ENCODE assay signal across 23 cellular contexts in the genomic region with DNA sequence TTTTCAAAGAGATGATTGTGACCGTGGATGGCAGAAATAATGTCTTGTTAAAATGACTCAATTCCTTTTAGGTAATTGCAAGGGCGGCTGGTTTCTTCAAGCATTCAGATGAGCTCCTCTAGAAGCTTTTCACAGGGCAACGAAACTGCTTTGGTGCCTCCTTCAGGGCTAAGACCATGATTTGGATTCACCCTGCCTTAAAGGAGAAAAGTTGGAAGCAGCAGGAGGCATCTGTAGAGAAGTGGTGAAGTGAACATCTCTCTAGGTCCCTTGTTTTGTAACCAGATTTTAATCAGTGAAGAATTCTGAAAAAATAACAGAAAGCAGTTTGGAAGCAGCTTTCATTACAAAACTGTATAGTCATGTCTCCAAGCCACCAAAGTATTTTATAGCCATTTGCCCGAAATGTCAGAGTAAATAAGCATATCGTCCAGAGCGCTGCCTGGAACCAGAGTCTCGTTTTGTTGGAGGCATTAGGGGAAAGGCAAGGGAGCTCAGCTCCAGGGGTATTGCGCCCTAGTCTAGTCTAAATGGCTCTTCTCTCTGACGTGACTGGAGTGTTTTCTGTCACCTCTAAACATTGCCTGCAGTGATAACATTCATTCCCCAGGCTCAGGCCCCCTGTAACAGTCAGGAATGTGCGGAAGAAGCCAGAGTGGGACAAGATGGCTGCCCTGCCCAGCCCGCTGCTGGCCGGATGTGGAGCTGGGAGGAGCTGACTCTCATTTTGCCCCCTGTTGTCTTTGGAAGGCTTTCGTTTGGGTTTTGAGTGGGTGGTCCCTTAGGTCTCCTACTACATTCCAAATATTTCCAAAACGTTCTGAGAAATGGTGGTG. TPM values are rescaled to one million over a fixed set of nuclear protein-coding genes. Genes with fewer than 3 reads are reported as not detected.
DNase-seq lines count a peak whose midpoint lies in the region; ATAC-seq and TF ChIP-seq lines count a peak whose summit lies in the region.
"Had no signal": no experiment of that assay in that cellular context is flagged by ENCODE, and none has a peak within 500 bp of the region (broad histone marks: within the 10 kb centered on the region; RNA-seq: fewer than 3 reads in every experiment).

No MANE protein-coding gene starts in this region.

- H3K4me3 ChIP-seq in AG10803 (ENCODE audit: low read length) = no peak overlapping the region
- no peak overlapping the region for H3K4me3 ChIP-seq in PC-3 (ENCODE audit: low read length)
- no peak overlapping the region for H3K4me3 ChIP-seq in fibroblast of the aortic adventitia (ENCODE audit: low read depth, low read length)
- no peak overlapping the region for H3K4me3 ChIP-seq in trophoblast cell (ENCODE audit: low read depth, low read length)
- no peak overlapping the region for H3K4me3 ChIP-seq in SK-N-SH (ENCODE audit: low read depth in 2 of 2, low read length in 1 of 2)
- H3K4me3 ChIP-seq: colonic mucosa, SK-N-MC, uterus had no signal

- no peak overlapping the region for H2AFZ ChIP-seq in PC-3 (ENCODE audit: low read length)
- peak overlapping the region; percentile 30 for H2AFZ ChIP-seq in trophoblast cell (ENCODE audit: insufficient read depth, low read length, poor library complexity)
- no peak overlapping the region for H2AFZ ChIP-seq in SK-N-SH (ENCODE audit: low read depth)

- H3K36me3 ChIP-seq in PC-3 (ENCODE audit: low read depth, low read length) (no peaks in the 10 kb centered on the region), trophoblast cell (ENCODE audit: control insufficient read depth in 1 of 2, insufficient read depth in 2 of 2, low read length in 2 of 2) (no peaks in the 10 kb centered on the region), SK-N-SH (replicated peaks in 1 of 2; ENCODE audit: control insufficient read depth in 1 of 2, insufficient read depth in 2 of 2, low read length in 1 of 2) (no peaks in the 10 kb centered on the region)
- H3K36me3 ChIP-seq: colonic mucosa, uterus had no signal

- no CpG with 5 or more reads among the region's 14 CpGs for WGBS in trophoblast cell (ENCODE audit: extremely low coverage, insufficient coverage, insufficient read length)
- WGBS in SK-N-SH (ENCODE audit: low lambda C conversion rate) = 94% methylated on average over 13 of the region's 14 CpGs

- intact Hi-C loops in PC-3 (cut with micrococcal nuclease) = loop anchor here (10.0 kb wide), 1 partner anchor 807 kb away; no protein-coding TSS in a partner anchor

- CTCF ChIA-PET in PC-3 (lab: Charles Lee) = no interaction called here
- CTCF ChIA-PET in HEK293T (lab: Yijun Ruan, JAX) = interaction anchor here (0.5 to 0.7 kb wide), 2 partner anchors 14 to 734 kb away, joined by 3 to 7 read pairs; no protein-coding TSS in a partner anchor
- CTCF ChIA-PET in SK-N-SH (lab: Yijun Ruan, JAX) = interaction anchor here (0.5 to 2.3 kb wide), 3 partner anchors 25 to 713 kb away, joined by 3 to 5 read pairs (median 4); no protein-coding TSS in a partner anchor

- H3F3A ChIP-seq in PC-3 (ENCODE audit: low read length, unreplicated experiment) (no peaks in the 10 kb centered on the region), SK-N-SH (replicated peaks; ENCODE audit: insufficient read depth) (peaks cover 11% of the 10 kb centered on the region)

- 0 out of 2 replicates have a peak overlapping the region, but pooled peaks have one; percentile 21 for H3K27ac ChIP-seq in PC-3 (ENCODE audit: low read length)
- peak overlapping the region; percentile 94 for H3K27ac ChIP-seq in trophoblast cell (ENCODE audit: low read depth, low read length)
- no peak overlapping the region for H3K27ac ChIP-seq in SK-N-SH (ENCODE audit: low read depth in 2 of 2, low read length in 1 of 2)
- H3K27ac ChIP-seq: C4-2B, SK-N-MC, uterus had no signal

- TF ChIP-seq CTCF in AG10803 (conservative IDR thresholded peaks at IDR 0.05; ENCODE audit: low read length) (no peak), PC-3 (conservative IDR thresholded peaks at IDR 0.05; ENCODE audit: low read depth, low read length) (no peak), fibroblast of the aortic adventitia (IDR thresholded peaks at IDR 0.05; ENCODE audit: insufficient read depth, low read length) (no peak), SK-N-SH (IDR thresholded peaks at IDR 0.05) (no peak)

- H4K20me1 ChIP-seq in PC-3 (ENCODE audit: low read length) = no peaks in the 10 kb centered on the region
- H4K20me1 ChIP-seq in SK-N-SH (ENCODE audit: insufficient read depth) = no peaks in the 10 kb centered on the region

- H3K4ac ChIP-seq in trophoblast cell (ENCODE audit: low read depth, low read length) = no peak overlapping the region

- H3K23ac ChIP-seq in trophoblast cell (ENCODE audit: low read length) = no peak overlapping the region

- no peak overlapping the region for H2AK5ac ChIP-seq in trophoblast cell (ENCODE audit: low read length)

- H3K79me2 ChIP-seq in PC-3 (ENCODE audit: low read length) (no peaks in the 10 kb centered on the region), trophoblast cell (ENCODE audit: control insufficient read depth, insufficient read depth, low read length, poor library complexity) (peaks cover 2% of the 10 kb centered on the region), SK-N-SH (ENCODE audit: insufficient read depth) (no peaks in the 10 kb centered on the region)

- TF ChIP-seq RAD21 in SK-N-SH (IDR thresholded peaks at IDR 0.05; ENCODE audit: low read length) = no peak

- H4K12ac ChIP-seq in trophoblast cell (ENCODE audit: low read depth, low read length) = no peak overlapping the region

- H3K4me2 ChIP-seq in PC-3 (ENCODE audit: low read length) (no peak overlapping the region), trophoblast cell (ENCODE audit: low read length) (no peak overlapping the region), SK-N-SH (no peak overlapping the region)

- H4K91ac ChIP-seq in trophoblast cell (ENCODE audit: low read depth, low read length) = peak overlapping the region; percentile 81

- ATAC-seq in PC-3 (no peak), GM19467 (IDR thresholded peaks at IDR 0.05; ENCODE audit: unreplicated experiment) (no peak)
- ATAC-seq: activated T-cell treated with anti-CD3 and anti-CD28 coated beads, Interleukin-2, amount 50 U/mL, for 4 hours; stimulated activated effector memory CD8-positive, alpha-beta T cell treated with anti-CD3 and anti-CD28 coated beads, Interleukin-12 subunit alpha, Interleukin-12 subunit beta, amount 100 ng/mL, for 72 hours had no signal

- no peaks in the 10 kb centered on the region for H3K9me2 ChIP-seq in PC-3 (replicated peaks; ENCODE audit: low read length)
- no peaks in the 10 kb centered on the region for H3K9me2 ChIP-seq in SK-N-SH

- peak overlapping the region; percentile 33 for H4K8ac ChIP-seq in trophoblast cell (ENCODE audit: low read depth, low read length)

- H3K14ac ChIP-seq in trophoblast cell (ENCODE audit: low read length) = peak overlapping the region; percentile 73

- H2BK120ac ChIP-seq in trophoblast cell (ENCODE audit: insufficient read depth, low read length, poor library complexity) = peak overlapping the region; percentile 93

- H2BK5ac ChIP-seq in trophoblast cell (ENCODE audit: low read depth, low read length, poor library complexity) = peak overlapping the region; percentile 88

- TF ChIP-seq EP300 in SK-N-SH (IDR thresholded peaks at IDR 0.05; ENCODE audit: borderline replicate concordance in 1 of 2, low read depth in 1 of 2, low read length in 1 of 2) = no peak

- POLR2A ChIA-PET in PC-3 (lab: Charles Lee; ENCODE audit: unreplicated experiment) = no interaction called here
- POLR2A ChIA-PET in HEK293T (lab: Yijun Ruan, JAX) = interaction anchor here (0.7 kb wide), 1 partner anchor 12 kb away, joined by 3 read pairs; no protein-coding TSS in a partner anchor
- POLR2A ChIA-PET in SK-N-SH (lab: Yijun Ruan, JAX) = no interaction called here

- no TSS peak for BruUV-seq in PC-3 (replicated peaks; lab: Mats Ljungman, UMichigan)

- DNase-seq in AG10803 (ENCODE audit: low read depth) = peak; percentile 32
- no peak for DNase-seq in PC-3
- peak; percentile 16 for DNase-seq in fibroblast of the aortic adventitia (ENCODE audit: low read depth)
- DNase-seq in trophoblast cell = no peak
- DNase-seq in HEK293T (ENCODE audit: extremely low spot score) = no peak
- DNase-seq in NCI-H524 (lab: John Stamatoyannopoulos, UW) = no peak
- DNase-seq in SK-N-SH = no peak
- DNase-seq: activated CD4-positive, alpha-beta T cell treated with anti-CD3 and anti-CD28 coated beads for 4 hours; activated T-cell treated with anti-CD3 and anti-CD28 coated beads, Interleukin-2, amount 50 U/mL, for 4 hours; NCI-H1436; NCI-H510A; stimulated activated CD4-positive, alpha-beta T cell treated with anti-CD3 and anti-CD28 coated beads, Interleukin-2, amount 100 ng/mL, for 48 hours; T-helper 2 cell; uterus had no signal

- peak overlapping the region; percentile 78 for H2BK12ac ChIP-seq in trophoblast cell (ENCODE audit: low read length)

- no peaks in the 10 kb centered on the region for H3K9me3 ChIP-seq in PC-3 (ENCODE audit: low read length)
- H3K9me3 ChIP-seq in trophoblast cell (ENCODE audit: insufficient read depth, low read depth, low read length) = no peaks in the 10 kb centered on the region
- H3K9me3 ChIP-seq in SK-N-SH = no peaks in the 10 kb centered on the region
- H3K9me3 ChIP-seq: colonic mucosa, uterus had no signal

- no peak overlapping the region for H3K9ac ChIP-seq in PC-3 (ENCODE audit: low read length)
- H3K9ac ChIP-seq in trophoblast cell (ENCODE audit: low read length) = no peak overlapping the region
- no peak overlapping the region for H3K9ac ChIP-seq in SK-N-SH

- peaks cover 12% of the 10 kb centered on the region for H3K4me1 ChIP-seq in PC-3 (ENCODE audit: insufficient read depth, low read length)
- peaks cover 4 to 17% of the 10 kb centered on the region in 2 experiments for H3K4me1 ChIP-seq in trophoblast cell (ENCODE audit: control insufficient read depth in 1 of 2, insufficient read depth in 2 of 2, low read length in 2 of 2)
- peaks cover 0 to 16% of the 10 kb centered on the region in 2 experiments; a peak in 2 of 4 replicates for H3K4me1 ChIP-seq in SK-N-SH (ENCODE audit: control insufficient read depth in 1 of 2, insufficient read depth in 2 of 2, low read depth in 1 of 2, low read length in 1 of 2)
- H3K4me1 ChIP-seq: colonic mucosa, uterus had no signal

- no peak overlapping the region for H3K18ac ChIP-seq in trophoblast cell (ENCODE audit: low read length)

- peaks cover 26% of the 10 kb centered on the region for H3K79me1 ChIP-seq in trophoblast cell (ENCODE audit: low read length)

- H3K27me3 ChIP-seq in PC-3 (ENCODE audit: low read length) (no peaks in the 10 kb centered on the region), trophoblast cell (ENCODE audit: insufficient read depth, low read length) (no peaks in the 10 kb centered on the region), SK-N-SH (ENCODE audit: insufficient read depth) (no peaks in the 10 kb centered on the region)
- H3K27me3 ChIP-seq: colonic mucosa, uterus had no signal

TF ChIP-seq in HEK293T, 16 proteins besides CTCF, POLR2A, EP300 and RAD21 (continues in another document):
- TF ChIP-seq ZNF384 (IDR thresholded peaks at IDR 0.05) = no peak
- TF ChIP-seq ELF4 (IDR thresholded peaks at IDR 0.05) = no peak

RNA-seq across cellular contexts. Expression of a gene that starts 57.9 kb away (rescaled TPM):
- 7.2 and 7.3 TPM in 2 replicates for total RNA-seq in PC-3 (2014; rRNA removed)
- under 0.01 TPM in 1 of 2 replicates, not detected in the other for total RNA-seq in fibroblast of the aortic adventitia (ENCODE audit: low replicate concordance)
- 100 and 101 TPM in 2 replicates for polyA plus RNA-seq in trophoblast cell (2013)
- 0.10 and 0.13 TPM in 2 replicates for polyA plus RNA-seq in SK-N-SH (2012; rRNA removed)
- 0.13 and 0.15 TPM in 2 replicates for polyA plus RNA-seq in SK-N-SH (2012; cell fraction: cytosol; rRNA removed)
- polyA plus RNA-seq in SK-N-SH (2012; cell fraction: nucleus; rRNA removed) = 0.26 TPM in 2 replicates
- total RNA-seq: activated CD8-positive, alpha-beta memory T cell treated with anti-CD3 and anti-CD28 coated beads for 36 hours; activated T-cell treated with anti-CD3 and anti-CD28 coated beads, Interleukin-2, amount 50 U/mL, for 4 hours; fibroblast of lung; lung microvascular endothelial cell had no signal
- polyA plus RNA-seq: AG04450 had no signal

Comparison
In these comparisons a context has a peak if more than half of its experiments do, and no peak if none do; other contexts are left out.
1. DNase-seq: peak in AG10803 (single experiment) and fibroblast of the aortic adventitia (single experiment); none in PC-3 (single experiment), trophoblast cell (0 of 2), HEK293T (single experiment), NCI-H524 (0 of 2) and SK-N-SH (single experiment).
2. H3K27ac ChIP-seq: peak in PC-3 (single experiment) and trophoblast cell (single experiment); none in SK-N-SH (0 of 2).